8 cellular contexts compared by ENCODE assay signal in genomic region chr12:27635349-27635972, GRCh38.
DNase-seq lines count a peak whose midpoint lies in the region; ATAC-seq and TF ChIP-seq lines count a peak whose summit lies in the region.

No MANE protein-coding gene starts in this region.

- H3K4me3 Mint-ChIP-seq in HFFc6 = no peak overlapping the region

- CTCF ChIA-PET in PC-3 (lab: Charles Lee) = no interaction called here

- no peak for TF ChIP-seq EP300 in neural cell (conservative IDR thresholded peaks at IDR 0.05; ENCODE audit: poor library complexity, severe bottlenecking)

- H3K27ac ChIP-seq in PC-3 (ENCODE audit: low read length) (0 out of 2 replicates have a peak overlapping the region, but pooled peaks have one; percentile 5), neural cell (ENCODE audit: low read length) (no peak overlapping the region)

- H3K9me3 ChIP-seq in PC-3 (ENCODE audit: low read length) (no peaks in the 10 kb centered on the region), neural cell (ENCODE audit: low read length) (no peaks in the 10 kb centered on the region)

- intact Hi-C loops in PC-3 (cut with micrococcal nuclease) = loop anchor here (1.0 to 2.0 kb wide), 3 partner anchors 69 to 211 kb away; partner anchors contain the start of gene PPFIBP1

- H3K79me2 ChIP-seq in PC-3 (ENCODE audit: low read length) (peaks cover 4% of the 10 kb centered on the region; the same call in 1 of the 2 replicates), neural cell (replicated peaks; ENCODE audit: insufficient read depth, low read length) (no peaks in the 10 kb centered on the region)

- peaks cover 7% of the 10 kb centered on the region; the same call in 1 of the 2 replicates for H3K36me3 ChIP-seq in PC-3 (ENCODE audit: low read depth, low read length)
- no peaks in the 10 kb centered on the region for H3K36me3 ChIP-seq in neural cell (ENCODE audit: insufficient read depth, low read length)

- no peaks in the 10 kb centered on the region; the same call in 1 of the 2 replicates for H3K27me3 Mint-ChIP-seq in HFFc6 (ENCODE audit: insufficient read depth)

- peak; percentile 60 for ATAC-seq in PC-3
- ATAC-seq in HG02759 (IDR thresholded peaks at IDR 0.05; ENCODE audit: unreplicated experiment) = no peak
- ATAC-seq in GM18867 (IDR thresholded peaks at IDR 0.05; ENCODE audit: unreplicated experiment) = no peak
- no peak for ATAC-seq in GM21576 (IDR thresholded peaks at IDR 0.05; ENCODE audit: unreplicated experiment)

- no peaks in the 10 kb centered on the region for H3K9me3 Mint-ChIP-seq in HFFc6

- DNase-seq in CD1c-positive myeloid dendritic cell (ENCODE audit: extremely low spot score) (peak; percentile 55), HFFc6 (peak; percentile 62), PC-3 (peak; percentile 80), epithelial cell of proximal tubule (ENCODE audit: low read depth) (no peak)

- H4K20me1 ChIP-seq in PC-3 (ENCODE audit: low read length) (no peaks in the 10 kb centered on the region), neural cell (ENCODE audit: insufficient read depth) (no peaks in the 10 kb centered on the region)

- H3K4me2 ChIP-seq in PC-3 (ENCODE audit: low read length) = no peak overlapping the region
- no peak overlapping the region for H3K4me2 ChIP-seq in neural cell (ENCODE audit: low read length)

- H3K9me2 ChIP-seq in PC-3 (replicated peaks; ENCODE audit: low read length) = no peaks in the 10 kb centered on the region
- H3K9me2 ChIP-seq in neural cell (ENCODE audit: insufficient read depth, low read length) = no peaks in the 10 kb centered on the region

- H2AFZ ChIP-seq in PC-3 (ENCODE audit: low read length) (no peak overlapping the region), neural cell (ENCODE audit: low read depth, low read length) (no peak overlapping the region)

- H3K27ac Mint-ChIP-seq in HFFc6 = no peak overlapping the region; the same call in 1 of the 2 replicates

- 0 out of 2 replicates have a peak, but pooled peaks cover 2% of the 10 kb centered on the region for H3K4me1 ChIP-seq in PC-3 (ENCODE audit: insufficient read depth, low read length)

- H3F3A ChIP-seq in PC-3 (ENCODE audit: low read length, unreplicated experiment) (no peaks in the 10 kb centered on the region), neural cell (ENCODE audit: insufficient read depth, low read length, poor library complexity, severe bottlenecking) (no peaks in the 10 kb centered on the region)

- TF ChIP-seq RAD21 in neural cell (conservative IDR thresholded peaks at IDR 0.05) = peak; percentile 83

- H3K4me3 ChIP-seq in PC-3 (ENCODE audit: low read length) = no peak overlapping the region
- H3K4me3 ChIP-seq in epithelial cell of proximal tubule (ENCODE audit: low read depth, low read length) = no peak overlapping the region
- H3K4me3 ChIP-seq in neural cell (ENCODE audit: low read length) = no peak overlapping the region

- POLR2A ChIA-PET in PC-3 (lab: Charles Lee; ENCODE audit: unreplicated experiment) = interaction anchor here (0.6 kb wide), 1 partner anchor 112 kb away, joined by 4 read pairs; no protein-coding TSS in a partner anchor

- H3K4me1 Mint-ChIP-seq in HFFc6 (ENCODE audit: low read depth) = peaks cover 56% of the 10 kb centered on the region

- no TSS peak for BruUV-seq in PC-3 (replicated peaks; lab: Mats Ljungman, UMichigan)

- H3K9ac ChIP-seq in PC-3 (ENCODE audit: low read length) = no peak overlapping the region
- H3K9ac ChIP-seq in neural cell (ENCODE audit: low read length) = no peak overlapping the region

- TF ChIP-seq CTCF in HFFc6 (IDR thresholded peaks at IDR 0.05) (peak; percentile 86), PC-3 (conservative IDR thresholded peaks at IDR 0.05; ENCODE audit: low read depth, low read length) (peak; percentile 84), epithelial cell of proximal tubule (conservative IDR thresholded peaks at IDR 0.05; ENCODE audit: low read depth, low read length) (peak; percentile 65), neural cell (IDR thresholded peaks at IDR 0.05; ENCODE audit: poor library complexity, severe bottlenecking) (peak; percentile 83)

- peaks cover 37% of the 10 kb centered on the region for H3K36me3 Mint-ChIP-seq in HFFc6 (ENCODE audit: low read depth)

- H3K27me3 ChIP-seq in PC-3 (ENCODE audit: low read length) (no peaks in the 10 kb centered on the region), neural cell (ENCODE audit: insufficient read depth, low read depth, low read length) (no peaks in the 10 kb centered on the region)

TF ChIP-seq in neural cell, 6 proteins besides CTCF, POLR2A, EP300 and RAD21:
- peak; percentile 78 for TF ChIP-seq SMC3 (conservative IDR thresholded peaks at IDR 0.05; ENCODE audit: poor library complexity)
- TF ChIP-seq MXI1 (conservative IDR thresholded peaks at IDR 0.05; ENCODE audit: poor library complexity, severe bottlenecking) = no peak
TF ChIP-seq in neural cell: peak in this region for 1.
